15 cellular contexts compared by ENCODE assay signal in the genomic region with DNA sequence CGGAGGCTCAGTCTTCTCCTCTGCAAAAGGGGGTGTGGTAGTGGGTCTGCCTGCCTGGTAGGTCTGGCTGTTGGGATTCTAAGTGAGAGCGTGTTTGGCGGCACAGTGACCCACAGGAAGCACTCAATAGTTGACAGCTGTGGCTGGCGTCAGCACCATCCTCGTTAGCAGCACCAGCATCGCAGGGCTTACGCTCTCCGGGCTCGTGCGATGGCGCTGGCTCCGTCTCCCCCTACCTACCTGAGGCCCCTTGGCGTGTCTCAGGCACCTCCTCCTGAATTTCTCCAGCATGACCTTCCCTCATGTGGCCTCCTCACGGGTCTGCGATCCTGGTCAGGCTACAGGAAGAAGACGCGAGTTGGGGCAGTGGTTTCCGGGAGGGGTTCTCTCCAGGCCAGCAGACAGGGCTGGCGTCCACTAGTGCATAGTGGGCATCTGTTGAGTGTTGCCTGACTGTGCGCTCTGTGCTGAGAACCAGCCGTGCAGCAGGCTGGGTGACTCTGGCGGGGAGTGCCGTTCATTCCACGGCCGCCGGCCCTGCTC.
DNase-seq lines count a peak whose midpoint lies in the region; ATAC-seq and TF ChIP-seq lines count a peak whose summit lies in the region.
"Had no signal": no experiment of that assay in that cellular context is flagged by ENCODE, and none has a peak within 500 bp of the region (broad histone marks: within the 10 kb centered on the region; RNA-seq: fewer than 3 reads in every experiment).

No MANE protein-coding gene starts in this region.

- peak overlapping the region in 6 of 11 experiments; percentile 56 to 78 (median 62); a peak in 11 of 22 replicates for H3K4me2 ChIP-seq in BLaER1 treated with 17β-estradiol and CSF1 and Interleukin-3, amounts not matched to agents 10 nM and 100 nM
- H3K4me2 ChIP-seq: KMS-11 had no signal

- no peak for TF ChIP-seq EP300 in sigmoid colon (IDR thresholded peaks at IDR 0.05)

- peaks cover 50% of the 10 kb centered on the region for H3K4me1 Mint-ChIP-seq in glutamatergic neuron (ENCODE audit: low read depth, unreplicated experiment)

- H3K4me1 ChIP-seq in BLaER1 treated with 17β-estradiol and CSF1 and Interleukin-3, amounts not matched to agents 10 nM and 100 nM: peaks cover 0 to 39% (median 36%) of the 10 kb centered on the region in 10 experiments; a peak in 16 of 20 replicates
- peaks cover 0 to 93% (median 74%) of the 10 kb centered on the region in 4 donors for H3K4me1 ChIP-seq in sigmoid colon

- no peaks in the 10 kb centered on the region for H3K36me3 ChIP-seq in BLaER1 treated with 17β-estradiol and CSF1 and Interleukin-3, amounts not matched to agents 10 nM and 100 nM
- no peaks in the 10 kb centered on the region for H3K36me3 ChIP-seq in sigmoid colon

- 70 to 75% methylated on average over 26 of the region's 26 CpGs for WGBS in sigmoid colon, 2 donors

- H3K9me3 Mint-ChIP-seq in glutamatergic neuron (ENCODE audit: unreplicated experiment): peaks cover 15% of the 10 kb centered on the region
- H3K9me3 Mint-ChIP-seq: activated naive CD4-positive, alpha-beta T cell treated with anti-CD3 and anti-CD28 coated beads for 36 hours had no signal

- TF ChIP-seq CTCF in glutamatergic neuron (IDR thresholded peaks at IDR 0.05; ENCODE audit: partially characterized antibody, unreplicated experiment) (no peak), sigmoid colon (IDR thresholded peaks at IDR 0.05) (no peak)

- no peak overlapping the region for H3K4me3 Mint-ChIP-seq in glutamatergic neuron (ENCODE audit: unreplicated experiment)
- H3K4me3 Mint-ChIP-seq: activated naive CD4-positive, alpha-beta T cell treated with anti-CD3 and anti-CD28 coated beads for 36 hours had no signal

- H3K27ac ChIP-seq in BLaER1 treated with 17β-estradiol and CSF1 and Interleukin-3, amounts not matched to agents 10 nM and 100 nM: peak overlapping the region in 3 of 11 experiments; percentile 28 to 53 (median 43); a peak in 4 of 22 replicates
- peak overlapping the region; percentile 86 to 99 (median 92) for H3K27ac ChIP-seq in sigmoid colon
- H3K27ac ChIP-seq: KMS-11 had no signal

- peak overlapping the region; percentile 48 for H3K27ac Mint-ChIP-seq in glutamatergic neuron (ENCODE audit: unreplicated experiment)
- H3K27ac Mint-ChIP-seq: activated naive CD4-positive, alpha-beta T cell treated with anti-CD3 and anti-CD28 coated beads for 36 hours had no signal

- TF ChIP-seq POLR2A in sigmoid colon (IDR thresholded peaks at IDR 0.05): no peak

- intact Hi-C loops in sigmoid colon (cut with DNase I): loop anchor here (5.0 to 10.0 kb wide), 3 partner anchors 70 to 448 kb away; no protein-coding TSS in a partner anchor

- no peaks in the 10 kb centered on the region for H3K27me3 ChIP-seq in BLaER1 treated with 17β-estradiol and CSF1 and Interleukin-3, amounts not matched to agents 10 nM and 100 nM
- no peaks in the 10 kb centered on the region for H3K27me3 ChIP-seq in sigmoid colon

- no peak for ATAC-seq in GM21526 (IDR thresholded peaks at IDR 0.05; ENCODE audit: low FRiP score, unreplicated experiment)
- ATAC-seq in GM21529 (IDR thresholded peaks at IDR 0.05; ENCODE audit: unreplicated experiment): no peak
- ATAC-seq: HCT116 had no signal

- no peak overlapping the region for H3K9ac ChIP-seq in BLaER1 treated with 17β-estradiol and CSF1 and Interleukin-3, amounts not matched to agents 10 nM and 100 nM
- H3K9ac ChIP-seq: KMS-11 had no signal

- H3K27me3 Mint-ChIP-seq in glutamatergic neuron (ENCODE audit: unreplicated experiment): peaks cover 28% of the 10 kb centered on the region

- H3K9me3 ChIP-seq in BLaER1 treated with 17β-estradiol and CSF1 and Interleukin-3, amounts not matched to agents 10 nM and 100 nM (replicated peaks in 1 of 11): no peaks in the 10 kb centered on the region
- H3K9me3 ChIP-seq in sigmoid colon: no peaks in the 10 kb centered on the region
- H3K9me3 ChIP-seq: mucosa of descending colon had no signal

- peaks cover 0 to 17% (median 0%) of the 10 kb centered on the region in 11 experiments; a peak in 2 of 22 replicates for H4K20me1 ChIP-seq in BLaER1 treated with 17β-estradiol and CSF1 and Interleukin-3, amounts not matched to agents 10 nM and 100 nM

- no peak overlapping the region for H3K4me3 ChIP-seq in BLaER1 treated with 17β-estradiol and CSF1 and Interleukin-3, amounts not matched to agents 10 nM and 100 nM
- H3K4me3 ChIP-seq in sigmoid colon: no peak overlapping the region
- H3K4me3 ChIP-seq: mucosa of descending colon had no signal

- DNase-seq in NCI-H2171 treated with DMSO at 0.1 percent for 48 hours (lab: John Stamatoyannopoulos, UW) (peak; percentile 60), glutamatergic neuron (no peak), sigmoid colon (peak; percentile 68), activated gamma-delta T cell treated with Interleukin-2 at 50 U/mL for 16 hours (no peak)
- DNase-seq in activated effector memory CD4-positive, alpha-beta T cell treated with anti-CD3 and anti-CD28 coated beads, Interleukin-2, amount 50 U/mL, for 16 hours: no peak
- DNase-seq: activated naive CD4-positive, alpha-beta T cell treated with anti-CD3 and anti-CD28 coated beads for 36 hours; foreskin fibroblast; left colon; stimulated activated CD4-positive, alpha-beta T cell treated with anti-CD3 and anti-CD28 coated beads, Interleukin-2, amount 100 ng/mL, for 24 hours had no signal

- H3K36me3 Mint-ChIP-seq in glutamatergic neuron (ENCODE audit: unreplicated experiment): no peaks in the 10 kb centered on the region

Comparison
In these comparisons a context has a peak if more than half of its experiments do, and no peak if none do; other contexts are left out.
1. DNase-seq: peak in NCI-H2171 treated with DMSO at 0.1 percent for 48 hours (single experiment) and sigmoid colon (single experiment); none in glutamatergic neuron (single experiment), activated gamma-delta T cell treated with Interleukin-2 at 50 U/mL for 16 hours (single experiment) and activated effector memory CD4-positive, alpha-beta T cell treated with anti-CD3 and anti-CD28 coated beads, Interleukin-2, amount 50 U/mL, for 16 hours (single experiment).